ENCODE assay signal across 1 cellular context in the genomic region with DNA sequence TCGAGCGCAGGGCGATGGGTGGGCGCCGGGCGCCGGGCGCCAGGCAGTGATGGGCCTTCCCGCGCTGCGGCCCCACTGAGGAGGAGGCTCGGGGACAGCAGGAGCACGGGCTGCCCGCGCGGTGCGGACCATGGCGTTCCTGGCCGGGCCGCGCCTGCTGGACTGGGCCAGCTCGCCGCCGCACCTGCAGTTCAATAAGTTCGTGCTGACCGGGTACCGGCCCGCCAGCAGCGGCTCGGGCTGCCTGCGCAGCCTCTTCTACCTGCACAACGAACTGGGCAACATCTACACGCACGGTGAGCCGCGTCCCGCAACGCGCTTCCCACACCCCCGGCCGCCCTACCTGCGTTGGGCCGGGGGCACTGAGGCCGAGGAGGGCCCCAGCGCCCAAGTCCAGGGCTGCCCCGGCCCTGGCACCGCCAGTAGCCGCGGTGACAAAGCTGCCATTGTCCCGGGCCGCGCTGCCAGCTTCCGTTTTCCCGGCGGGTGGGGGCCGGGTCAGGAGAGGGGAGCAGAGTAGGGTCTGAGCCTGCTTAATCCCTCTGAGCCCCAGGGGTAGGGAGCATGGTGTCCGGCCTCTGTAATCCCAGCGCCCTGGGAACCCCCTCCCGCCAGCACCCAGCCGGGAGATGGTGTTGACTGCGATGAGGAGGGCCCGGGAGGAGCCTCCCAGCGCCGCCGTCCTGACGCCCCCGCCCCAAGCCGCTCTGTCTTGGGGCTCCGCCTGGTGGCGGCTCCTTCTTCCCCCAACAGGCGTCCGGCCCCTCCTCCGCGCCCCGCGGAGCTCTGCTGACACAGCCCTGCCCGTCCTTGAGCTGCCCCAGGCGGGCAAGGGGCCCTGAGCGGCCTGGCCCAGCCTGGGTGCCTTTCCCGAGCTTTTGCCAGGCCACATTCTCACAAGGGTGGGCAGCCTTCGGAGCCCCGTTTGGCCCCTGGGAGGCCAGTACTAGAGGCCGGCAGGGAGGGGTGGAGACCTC.
A peak's percentile ranks its signal among the peaks of the same experiment; 100 is the strongest.
TF ChIP-seq lines count a peak whose summit lies in the region.

No MANE protein-coding gene starts in this region.

TF ChIP-seq in HepG2, 621 proteins besides CTCF, POLR2A, EP300 and RAD21 (continued from another document and continues in another):
- TF ChIP-seq, protein P1, sequence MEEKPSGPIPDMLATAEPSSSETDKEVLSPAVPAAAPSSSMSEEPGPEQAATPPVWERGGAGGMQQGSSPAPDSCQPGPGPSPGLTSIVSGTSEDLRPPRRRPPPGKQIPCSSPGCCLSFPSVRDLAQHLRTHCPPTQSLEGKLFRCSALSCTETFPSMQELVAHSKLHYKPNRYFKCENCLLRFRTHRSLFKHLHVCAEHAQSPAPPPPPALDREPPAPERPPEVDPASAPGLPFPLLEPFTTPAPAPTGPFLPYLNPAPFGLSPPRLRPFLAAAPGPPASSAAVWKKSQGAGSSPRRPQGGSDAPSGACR (CRISPR knock-in tag; IDR thresholded peaks at IDR 0.05), result peak; percentile 33; the same call in 1 of the 2 replicates
- 0 out of 2 replicates have a peak, but pooled peaks have one; percentile 69 for TF ChIP-seq SNAI1 (CRISPR knock-in tag; IDR thresholded peaks at IDR 0.05; ENCODE audit: borderline replicate concordance)
- no peak for TF ChIP-seq KLF9 (CRISPR knock-in tag; IDR thresholded peaks at IDR 0.05; ENCODE audit: low read depth)
- TF ChIP-seq TEAD3 (CRISPR knock-in tag; optimal IDR thresholded peaks at IDR 0.05; ENCODE audit: borderline replicate concordance), result no peak
- no peak for TF ChIP-seq HOXD1 (CRISPR knock-in tag; IDR thresholded peaks at IDR 0.05)
- TF ChIP-seq SNAPC5 (CRISPR knock-in tag; IDR thresholded peaks at IDR 0.05; ENCODE audit: borderline replicate concordance), result no peak
- TF ChIP-seq ASH2L (IDR thresholded peaks at IDR 0.05; ENCODE audit: insufficient read length, low read depth, low read length), result no peak
- no peak for TF ChIP-seq ZNF782 (CRISPR knock-in tag; IDR thresholded peaks at IDR 0.05; ENCODE audit: borderline replicate concordance)
- no peak for TF ChIP-seq FLYWCH1 (CRISPR knock-in tag; IDR thresholded peaks at IDR 0.05)
- no peak for TF ChIP-seq TCF12 (IDR thresholded peaks at IDR 0.05)
- TF ChIP-seq TCF12 (CRISPR knock-in tag; IDR thresholded peaks at IDR 0.05), result no peak
- TF ChIP-seq ELF3 (CRISPR knock-in tag; IDR thresholded peaks at IDR 0.05), result no peak
- 0 out of 2 replicates have a peak, but pooled peaks have one; percentile 67 for TF ChIP-seq PCBP1 (IDR thresholded peaks at IDR 0.05; ENCODE audit: borderline replicate concordance, low read depth, low read length)
- no peak for TF ChIP-seq ZNF670 (CRISPR knock-in tag; IDR thresholded peaks at IDR 0.05; ENCODE audit: borderline replicate concordance)
- TF ChIP-seq CREM (IDR thresholded peaks at IDR 0.05), result no peak
- no peak for TF ChIP-seq CREM (CRISPR knock-in tag; IDR thresholded peaks at IDR 0.05)
- peak; percentile 59 for TF ChIP-seq DR1 (CRISPR knock-in tag; IDR thresholded peaks at IDR 0.05)
- no peak for TF ChIP-seq IKZF4 (CRISPR knock-in tag; IDR thresholded peaks at IDR 0.05; ENCODE audit: borderline replicate concordance, low read depth, not compliant biosample characterization)
- TF ChIP-seq ZNF546 (CRISPR knock-in tag; conservative IDR thresholded peaks at IDR 0.05), result no peak
- TF ChIP-seq SRSF9 (IDR thresholded peaks at IDR 0.05; ENCODE audit: borderline replicate concordance, insufficient read depth, low read depth, low read length, poor library complexity, severe bottlenecking), result no peak
- no peak for TF ChIP-seq ELF4 (CRISPR knock-in tag; IDR thresholded peaks at IDR 0.05; ENCODE audit: borderline replicate concordance)
- TF ChIP-seq ZFY (CRISPR knock-in tag; IDR thresholded peaks at IDR 0.05), result peak; percentile 57
- TF ChIP-seq PAWR (CRISPR knock-in tag; IDR thresholded peaks at IDR 0.05; ENCODE audit: borderline replicate concordance), result no peak
- TF ChIP-seq SIX4 (CRISPR knock-in tag; IDR thresholded peaks at IDR 0.05), result no peak
- no peak; the same call in 1 of the 2 replicates for TF ChIP-seq ZNF501 (CRISPR knock-in tag; IDR thresholded peaks at IDR 0.05)
- peak; percentile 21; the same call in 1 of the 2 replicates for TF ChIP-seq KDM5B (CRISPR knock-in tag; IDR thresholded peaks at IDR 0.05; ENCODE audit: borderline replicate concordance)
- no peak for TF ChIP-seq SMAD9 (CRISPR knock-in tag; IDR thresholded peaks at IDR 0.05)
- no peak; the same call in 1 of the 2 replicates for TF ChIP-seq ZNF350 (CRISPR knock-in tag; IDR thresholded peaks at IDR 0.05; ENCODE audit: borderline replicate concordance, low read depth)
- TF ChIP-seq NR2F1 (CRISPR knock-in tag; IDR thresholded peaks at IDR 0.05), result no peak
- 0 out of 2 replicates have a peak, but pooled peaks have one; percentile 17 for TF ChIP-seq NFKB2 (CRISPR knock-in tag; IDR thresholded peaks at IDR 0.05; ENCODE audit: borderline replicate concordance)
- TF ChIP-seq HNRNPLL (IDR thresholded peaks at IDR 0.05; ENCODE audit: low read depth, low read length, poor library complexity, severe bottlenecking), result peak; percentile 35
- peak; percentile 28 for TF ChIP-seq STAG1 (CRISPR knock-in tag; IDR thresholded peaks at IDR 0.05)
- no peak for TF ChIP-seq ZNF646 (CRISPR knock-in tag; IDR thresholded peaks at IDR 0.05)
- no peak for TF ChIP-seq KDM3A (CRISPR knock-in tag; IDR thresholded peaks at IDR 0.05; ENCODE audit: low read depth)
- TF ChIP-seq JARID2 (CRISPR knock-in tag; IDR thresholded peaks at IDR 0.05; ENCODE audit: insufficient replicate concordance), result no peak
- TF ChIP-seq ZNF512B (CRISPR knock-in tag; IDR thresholded peaks at IDR 0.05; ENCODE audit: borderline replicate concordance), result no peak
- no peak; the same call in 1 of the 2 replicates for TF ChIP-seq KAT7 (CRISPR knock-in tag; IDR thresholded peaks at IDR 0.05; ENCODE audit: borderline replicate concordance)
- TF ChIP-seq, protein P2, sequence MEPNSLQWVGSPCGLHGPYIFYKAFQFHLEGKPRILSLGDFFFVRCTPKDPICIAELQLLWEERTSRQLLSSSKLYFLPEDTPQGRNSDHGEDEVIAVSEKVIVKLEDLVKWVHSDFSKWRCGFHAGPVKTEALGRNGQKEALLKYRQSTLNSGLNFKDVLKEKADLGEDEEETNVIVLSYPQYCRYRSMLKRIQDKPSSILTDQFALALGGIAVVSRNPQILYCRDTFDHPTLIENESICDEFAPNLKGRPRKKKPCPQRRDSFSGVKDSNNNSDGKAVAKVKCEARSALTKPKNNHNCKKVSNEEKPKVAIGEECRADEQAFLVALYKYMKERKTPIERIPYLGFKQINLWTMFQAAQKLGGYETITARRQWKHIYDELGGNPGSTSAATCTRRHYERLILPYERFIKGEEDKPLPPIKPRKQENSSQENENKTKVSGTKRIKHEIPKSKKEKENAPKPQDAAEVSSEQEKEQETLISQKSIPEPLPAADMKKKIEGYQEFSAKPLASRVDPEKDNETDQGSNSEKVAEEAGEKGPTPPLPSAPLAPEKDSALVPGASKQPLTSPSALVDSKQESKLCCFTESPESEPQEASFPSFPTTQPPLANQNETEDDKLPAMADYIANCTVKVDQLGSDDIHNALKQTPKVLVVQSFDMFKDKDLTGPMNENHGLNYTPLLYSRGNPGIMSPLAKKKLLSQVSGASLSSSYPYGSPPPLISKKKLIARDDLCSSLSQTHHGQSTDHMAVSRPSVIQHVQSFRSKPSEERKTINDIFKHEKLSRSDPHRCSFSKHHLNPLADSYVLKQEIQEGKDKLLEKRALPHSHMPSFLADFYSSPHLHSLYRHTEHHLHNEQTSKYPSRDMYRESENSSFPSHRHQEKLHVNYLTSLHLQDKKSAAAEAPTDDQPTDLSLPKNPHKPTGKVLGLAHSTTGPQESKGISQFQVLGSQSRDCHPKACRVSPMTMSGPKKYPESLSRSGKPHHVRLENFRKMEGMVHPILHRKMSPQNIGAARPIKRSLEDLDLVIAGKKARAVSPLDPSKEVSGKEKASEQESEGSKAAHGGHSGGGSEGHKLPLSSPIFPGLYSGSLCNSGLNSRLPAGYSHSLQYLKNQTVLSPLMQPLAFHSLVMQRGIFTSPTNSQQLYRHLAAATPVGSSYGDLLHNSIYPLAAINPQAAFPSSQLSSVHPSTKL (CRISPR knock-in tag; IDR thresholded peaks at IDR 0.05), result peak; percentile 23; the same call in 1 of the 2 replicates
- no peak for TF ChIP-seq MTF2 (CRISPR knock-in tag; IDR thresholded peaks at IDR 0.05; ENCODE audit: borderline replicate concordance)
- no peak for TF ChIP-seq RFXAP (CRISPR knock-in tag; IDR thresholded peaks at IDR 0.05; ENCODE audit: borderline replicate concordance)
- no peak for TF ChIP-seq ZNF343 (CRISPR knock-in tag; IDR thresholded peaks at IDR 0.05)
- no peak for TF ChIP-seq ZNF678 (CRISPR knock-in tag; IDR thresholded peaks at IDR 0.05)
- TF ChIP-seq SIX1 (CRISPR knock-in tag; IDR thresholded peaks at IDR 0.05; ENCODE audit: borderline replicate concordance), result no peak
- TF ChIP-seq TCF7 (IDR thresholded peaks at IDR 0.05; ENCODE audit: low read depth), result no peak
- no peak for TF ChIP-seq JUND (CRISPR knock-in tag; IDR thresholded peaks at IDR 0.05)
- no peak for TF ChIP-seq ZNF615 (CRISPR knock-in tag; IDR thresholded peaks at IDR 0.05; ENCODE audit: borderline replicate concordance)
- no peak for TF ChIP-seq FOXP1 (IDR thresholded peaks at IDR 0.05)
- TF ChIP-seq FOXP1 (CRISPR knock-in tag; IDR thresholded peaks at IDR 0.05), result no peak
- TF ChIP-seq ZNF33B (CRISPR knock-in tag; IDR thresholded peaks at IDR 0.05), result no peak
- TF ChIP-seq, protein P3, sequence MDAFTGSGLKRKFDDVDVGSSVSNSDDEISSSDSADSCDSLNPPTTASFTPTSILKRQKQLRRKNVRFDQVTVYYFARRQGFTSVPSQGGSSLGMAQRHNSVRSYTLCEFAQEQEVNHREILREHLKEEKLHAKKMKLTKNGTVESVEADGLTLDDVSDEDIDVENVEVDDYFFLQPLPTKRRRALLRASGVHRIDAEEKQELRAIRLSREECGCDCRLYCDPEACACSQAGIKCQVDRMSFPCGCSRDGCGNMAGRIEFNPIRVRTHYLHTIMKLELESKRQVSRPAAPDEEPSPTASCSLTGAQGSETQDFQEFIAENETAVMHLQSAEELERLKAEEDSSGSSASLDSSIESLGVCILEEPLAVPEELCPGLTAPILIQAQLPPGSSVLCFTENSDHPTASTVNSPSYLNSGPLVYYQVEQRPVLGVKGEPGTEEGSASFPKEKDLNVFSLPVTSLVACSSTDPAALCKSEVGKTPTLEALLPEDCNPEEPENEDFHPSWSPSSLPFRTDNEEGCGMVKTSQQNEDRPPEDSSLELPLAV (CRISPR knock-in tag; conservative IDR thresholded peaks at IDR 0.05; ENCODE audit: low read depth), result no peak
- TF ChIP-seq ZNF460 (CRISPR knock-in tag; IDR thresholded peaks at IDR 0.05; ENCODE audit: borderline replicate concordance), result no peak
- no peak for TF ChIP-seq ZFYVE20 (CRISPR knock-in tag; IDR thresholded peaks at IDR 0.05; ENCODE audit: borderline replicate concordance, low read depth)
